In genomic region chr22:20908717-20909116, GRCh38 we compare ENCODE assay signal across 2 cellular contexts. TPM values are rescaled to one million over a fixed set of nuclear protein-coding genes. Genes with fewer than 3 reads are reported as not detected.
"Had no signal": no experiment of that assay in that cellular context is flagged by ENCODE, and none has a peak within 500 bp of the region (broad histone marks: within the 10 kb centered on the region; RNA-seq: fewer than 3 reads in every experiment).

No MANE protein-coding gene starts in this region.

RNA-seq across cellular contexts. Expression of gene AIFM3, which starts 58.3 kb away (rescaled TPM):
- total RNA-seq: activated T-helper 17 cell treated with anti-CD3 and anti-CD28 coated beads, Interleukin-2, amount 50 U/mL, for 72 hours; ascending aorta had no signal
